ENCODE assay signal across 8 cellular contexts in genomic region chr13:99033814-99034213, GRCh38. TPM values are rescaled to one million over a fixed set of nuclear protein-coding genes. Genes with fewer than 3 reads are reported as not detected.
DNase-seq lines count a peak whose midpoint lies in the region; ATAC-seq, FAIRE-seq and TF ChIP-seq lines count a peak whose summit lies in the region.
"Had no signal": no experiment of that assay in that cellular context is flagged by ENCODE, and none has a peak within 500 bp of the region (broad histone marks: within the 10 kb centered on the region; RNA-seq: fewer than 3 reads in every experiment).

No MANE protein-coding gene starts in this region.

- H3K4me3 ChIP-seq in body of pancreas (no peak overlapping the region), kidney (ENCODE audit: low read length in 2 of 2) (no peak overlapping the region)
- H3K4me3 ChIP-seq: SJSA1 had no signal

- no peaks in the 10 kb centered on the region for H3K27me3 ChIP-seq in body of pancreas
- H3K27me3 ChIP-seq: SJSA1 had no signal

- intact Hi-C loops in body of pancreas (cut with DNase I): no loop called here
- intact Hi-C loops in kidney (cut with DNase I): no loop called here

- no peak overlapping the region for H3K9ac ChIP-seq in kidney (ENCODE audit: low read length in 2 of 2)

- DNase-seq in GM12892 (ENCODE audit: insufficient read length) (no peak), NCI-H1694 treated with DMSO at 0.1 percent for 48 hours (lab: John Stamatoyannopoulos, UW) (peak; percentile 88), body of pancreas (no peak), kidney (no peak), mucosa of gallbladder (ENCODE audit: low spot score) (no peak)
- DNase-seq in activated CD4-positive, CD25-positive, alpha-beta regulatory T cell treated with anti-CD3 and anti-CD28 coated beads, Interleukin-2, amount 50 U/mL, for 72 hours: no peak

- no peak for TF ChIP-seq POLR2A in GM12892 (IDR thresholded peaks at IDR 0.05; ENCODE audit: low read depth, low read length)
- TF ChIP-seq POLR2A in body of pancreas (IDR thresholded peaks at IDR 0.05): no peak

- H3K4me1 ChIP-seq in body of pancreas (peaks cover 14% of the 10 kb centered on the region), kidney (ENCODE audit: control insufficient read depth in 1 of 2, insufficient read depth in 1 of 2, low read depth in 1 of 2, low read length in 2 of 2) (no peaks in the 10 kb centered on the region)
- H3K4me1 ChIP-seq: SJSA1 had no signal

- H3K27ac ChIP-seq in body of pancreas (no peak overlapping the region), kidney (ENCODE audit: low read depth in 2 of 2, low read length in 2 of 2) (no peak overlapping the region)
- H3K27ac ChIP-seq: SJSA1 had no signal

- TF ChIP-seq CTCF in body of pancreas (IDR thresholded peaks at IDR 0.05): peak in 6 of 7 experiments; percentile 31 to 52 (median 43)
- peak; percentile 64 for TF ChIP-seq CTCF in kidney (IDR thresholded peaks at IDR 0.05; ENCODE audit: borderline replicate concordance, extremely low read depth, insufficient read depth)

- FAIRE-seq in GM12892 (lab: Jason Lieb, UNC) (peak; percentile 70), kidney (lab: Jason Lieb, UNC) (peak; percentile 66)

- no peaks in the 10 kb centered on the region for H3K36me3 ChIP-seq in body of pancreas (replicated peaks in 1 of 2; ENCODE audit: insufficient read depth in 1 of 2, low read depth in 2 of 2)
- no peaks in the 10 kb centered on the region for H3K36me3 ChIP-seq in kidney (ENCODE audit: control insufficient read depth in 1 of 2, insufficient read depth in 2 of 2, low read length in 2 of 2)
- H3K36me3 ChIP-seq: SJSA1 had no signal

- no peak for ATAC-seq in body of pancreas
- no peak for ATAC-seq in GM21717 (IDR thresholded peaks at IDR 0.05; ENCODE audit: unreplicated experiment)

- H3K9me3 ChIP-seq in body of pancreas: no peaks in the 10 kb centered on the region
- peaks cover 0 to 3% of the 10 kb centered on the region in 2 donors for H3K9me3 ChIP-seq in kidney (ENCODE audit: control insufficient read depth in 1 of 2, low read length in 2 of 2)

RNA-seq across cellular contexts. Expression of gene DOCK9, which starts 56.0 kb away (rescaled TPM):
- 5.6 TPM for polyA plus RNA-seq in GM12892 (2012; ENCODE audit: missing spikeins)
- total RNA-seq in body of pancreas: 10 to 100 TPM; 35.3 to 73.5 TPM
- total RNA-seq in kidney: 125 TPM
- polyA plus RNA-seq in kidney (ENCODE audit: insufficient read depth, low read depth, low replicate concordance): 14.0 TPM
- total RNA-seq in mucosa of gallbladder: 72.2 TPM
